9 cellular contexts compared by ENCODE assay signal in the genomic region with DNA sequence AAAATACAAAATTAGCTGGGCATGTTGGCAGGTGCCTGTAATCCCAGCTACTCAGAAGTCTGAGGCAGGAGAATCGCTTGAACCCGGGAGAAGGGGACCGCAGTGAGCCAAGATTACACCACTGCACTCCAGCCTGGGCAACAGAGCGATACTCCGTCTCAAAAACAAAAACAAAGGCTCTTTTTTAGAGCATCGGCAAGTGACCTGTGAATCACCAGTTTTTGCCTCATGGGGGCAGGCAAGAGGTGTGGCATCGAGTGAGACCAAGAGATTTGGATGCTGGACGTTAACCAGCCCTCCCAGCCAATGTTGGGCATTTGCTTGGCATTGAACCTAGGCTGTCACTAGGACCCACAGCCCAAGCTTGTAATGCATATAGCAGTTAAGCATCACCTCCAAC. TPM values are rescaled to one million over a fixed set of nuclear protein-coding genes. Genes with fewer than 3 reads are reported as not detected.
DNase-seq lines count a peak whose midpoint lies in the region; ATAC-seq and TF ChIP-seq lines count a peak whose summit lies in the region.
"Had no signal": no experiment of that assay in that cellular context is flagged by ENCODE, and none has a peak within 500 bp of the region (broad histone marks: within the 10 kb centered on the region; RNA-seq: fewer than 3 reads in every experiment).

No MANE protein-coding gene starts in this region.

- H3K4me1 Mint-ChIP-seq in stimulated activated effector memory CD8-positive, alpha-beta T cell treated with anti-CD3 and anti-CD28 coated beads, Interleukin-12 subunit alpha, Interleukin-12 subunit beta, amount 100 ng/mL, for 72 hours: peaks cover 8% of the 10 kb centered on the region

- no peak overlapping the region for H3K4me3 ChIP-seq in gastroesophageal sphincter
- no peak overlapping the region for H3K4me3 ChIP-seq in psoas muscle

- ATAC-seq in gastroesophageal sphincter (no peak), psoas muscle (peak; percentile 41 to 65 (median 50)), HG03439 (IDR thresholded peaks at IDR 0.05; ENCODE audit: unreplicated experiment) (no peak)
- no peak for ATAC-seq in stimulated activated effector memory CD8-positive, alpha-beta T cell treated with anti-CD3 and anti-CD28 coated beads, Interleukin-12 subunit alpha, Interleukin-12 subunit beta, amount 100 ng/mL, for 72 hours

- DNase-seq in 8988T (peak; percentile 55), GM13976 (ENCODE audit: low spot score) (no peak), SK-MEL-5 (ENCODE audit: low read depth, low spot score) (peak; percentile 88), psoas muscle (peak; percentile 40 to 74)
- no peak for DNase-seq in stimulated activated CD4-positive, alpha-beta T cell treated with anti-CD3 and anti-CD28 coated beads, Interleukin-2, amount 100 ng/mL, for 48 hours
- no peak for DNase-seq in stimulated activated effector memory CD8-positive, alpha-beta T cell treated with anti-CD3 and anti-CD28 coated beads, Interleukin-12 subunit alpha, Interleukin-12 subunit beta, amount 100 ng/mL, for 72 hours (ENCODE audit: low spot score in 2 of 2)

- H3K36me3 ChIP-seq in gastroesophageal sphincter: peaks cover 0 to 52% of the 10 kb centered on the region in 2 donors
- H3K36me3 ChIP-seq in psoas muscle (ENCODE audit: insufficient read depth in 1 of 2, low read depth in 1 of 2): peaks cover 0 to 56% of the 10 kb centered on the region in 2 donors

- in situ Hi-C loops in GM13976 (cut with MboI; ENCODE audit: low sequenced_read_pairs, unreplicated experiment) (no loop called here), SK-MEL-5 (cut with HindIII; ENCODE audit: low pct_unique_long_range_greater_than_20kb, low sequenced_read_pairs) (no loop called here)

- intact Hi-C loops in psoas muscle (cut with DNase I): loop anchor here in 1 of 2 donors (2.0 kb wide), 1 partner anchor 29 kb away; no protein-coding TSS in a partner anchor

- no peak overlapping the region for H3K27ac Mint-ChIP-seq in stimulated activated effector memory CD8-positive, alpha-beta T cell treated with anti-CD3 and anti-CD28 coated beads, Interleukin-12 subunit alpha, Interleukin-12 subunit beta, amount 100 ng/mL, for 72 hours
- H3K27ac Mint-ChIP-seq: activated naive CD8-positive, alpha-beta T cell had no signal

- TF ChIP-seq EP300 in gastroesophageal sphincter (IDR thresholded peaks at IDR 0.05): no peak

- H3K9me3 ChIP-seq in gastroesophageal sphincter (no peaks in the 10 kb centered on the region), psoas muscle (no peaks in the 10 kb centered on the region)

- no peak overlapping the region for H3K27ac ChIP-seq in gastroesophageal sphincter
- H3K27ac ChIP-seq in psoas muscle: peak overlapping the region; percentile 98

- no peak for TF ChIP-seq POLR2A in gastroesophageal sphincter (IDR thresholded peaks at IDR 0.05)

- H3K36me3 Mint-ChIP-seq in stimulated activated effector memory CD8-positive, alpha-beta T cell treated with anti-CD3 and anti-CD28 coated beads, Interleukin-12 subunit alpha, Interleukin-12 subunit beta, amount 100 ng/mL, for 72 hours: peaks cover 6% of the 10 kb centered on the region

- WGBS in gastroesophageal sphincter (ENCODE audit: low coverage in 1 of 2), 2 donors: 43 to 56% methylated on average over 4 to 6 of the region's 8 CpGs
- 20 to 28% (median 24%) methylated on average over 8 of the region's 8 CpGs for WGBS in psoas muscle, 3 donors

- H3K9me3 Mint-ChIP-seq in stimulated activated effector memory CD8-positive, alpha-beta T cell treated with anti-CD3 and anti-CD28 coated beads, Interleukin-12 subunit alpha, Interleukin-12 subunit beta, amount 100 ng/mL, for 72 hours: no peaks in the 10 kb centered on the region

- H3K4me3 Mint-ChIP-seq in stimulated activated effector memory CD8-positive, alpha-beta T cell treated with anti-CD3 and anti-CD28 coated beads, Interleukin-12 subunit alpha, Interleukin-12 subunit beta, amount 100 ng/mL, for 72 hours: no peak overlapping the region
- H3K4me3 Mint-ChIP-seq: activated naive CD8-positive, alpha-beta T cell had no signal

- peaks cover 0 to 7% (median 0%) of the 10 kb centered on the region in 3 donors for H3K4me1 ChIP-seq in gastroesophageal sphincter
- H3K4me1 ChIP-seq in psoas muscle: peaks cover 31% of the 10 kb centered on the region

- TF ChIP-seq CTCF in GM13976 (IDR thresholded peaks at IDR 0.05; ENCODE audit: borderline replicate concordance, control extremely low read depth, extremely low read depth, insufficient read depth, missing control alignments) (peak; percentile 33), gastroesophageal sphincter (IDR thresholded peaks at IDR 0.05) (peak in 3 of 4 experiments; percentile 15 to 41 (median 27)), psoas muscle (IDR thresholded peaks at IDR 0.05) (peak; percentile 65)

- H3K27me3 ChIP-seq in gastroesophageal sphincter: no peaks in the 10 kb centered on the region
- no peaks in the 10 kb centered on the region for H3K27me3 ChIP-seq in psoas muscle (ENCODE audit: insufficient read depth in 3 of 3, low read length in 2 of 3)

RNA-seq across cellular contexts. Expression of a gene that starts 14.6 kb away (rescaled TPM):
- 31.4 and 38.1 TPM in 2 replicates for total RNA-seq in SK-MEL-5 (2014; rRNA removed; shearing (Covaris generic))
- 26.2 and 29.8 TPM in 2 replicates for polyA plus RNA-seq in SK-MEL-5 (2015; cell fraction: cytosol; rRNA removed)
- polyA plus RNA-seq in SK-MEL-5 (2015; cell fraction: nucleus; rRNA removed): 263 TPM in 2 replicates
- total RNA-seq in gastroesophageal sphincter (10 to 100 TPM; 11.6 to 45.0 (median 22.4) TPM), psoas muscle (10 to 100 TPM; 14.7 to 28.4 (median 22.8) TPM)
- 10 to 100 TPM; 25.8 to 43.3 (median 26.2) TPM for polyA plus RNA-seq in psoas muscle

RNA-seq across cellular contexts. Expression of a gene that starts 27.6 kb away (rescaled TPM):
- total RNA-seq in SK-MEL-5 (2014; rRNA removed; shearing (Covaris generic)): 34.4 and 35.5 TPM in 2 replicates
- polyA plus RNA-seq in SK-MEL-5 (2015; cell fraction: cytosol; rRNA removed): 30.7 and 35.6 TPM in 2 replicates
- polyA plus RNA-seq in SK-MEL-5 (2015; cell fraction: nucleus; rRNA removed): 9.3 and 16.2 TPM in 2 replicates
- total RNA-seq in gastroesophageal sphincter (10 to 100 TPM; 26.8 to 54.6 (median 51.9) TPM), psoas muscle (100 to 1,000 TPM; 102 to 150 (median 129) TPM)
- polyA plus RNA-seq in psoas muscle: 100 to 1,000 TPM in 2 of 3 donors, 10 to 100 TPM in 1; 36.6 to 196 (median 165) TPM

Comparison
In these comparisons a context has a peak if more than half of its experiments do, and no peak if none do; other contexts are left out.
1. DNase-seq: peak in 8988T (single experiment), SK-MEL-5 (single experiment) and psoas muscle (2 of 2); none in GM13976 (single experiment), stimulated activated CD4-positive, alpha-beta T cell treated with anti-CD3 and anti-CD28 coated beads, Interleukin-2, amount 100 ng/mL, for 48 hours (0 of 2) and stimulated activated effector memory CD8-positive, alpha-beta T cell treated with anti-CD3 and anti-CD28 coated beads, Interleukin-12 subunit alpha, Interleukin-12 subunit beta, amount 100 ng/mL, for 72 hours (0 of 2).
2. ATAC-seq: peak in psoas muscle (4 of 4); none in gastroesophageal sphincter (single experiment), stimulated activated effector memory CD8-positive, alpha-beta T cell treated with anti-CD3 and anti-CD28 coated beads, Interleukin-12 subunit alpha, Interleukin-12 subunit beta, amount 100 ng/mL, for 72 hours (single experiment) and HG03439 (single experiment).
3. Peak in every context shown above with its lines, with median percentiles within 50 percentile points of each other: CTCF ChIP-seq.